ENCODE assay signal across 31 cellular contexts in genomic region chr2:21008790-21009661, GRCh38. TPM values are rescaled to one million over a fixed set of nuclear protein-coding genes. Genes with fewer than 3 reads are reported as not detected.
"Had no signal": no experiment of that assay in that cellular context is flagged by ENCODE, and none has a peak within 500 bp of the region (broad histone marks: within the 10 kb centered on the region; RNA-seq: fewer than 3 reads in every experiment).

No MANE protein-coding gene starts in this region.

- ATAC-seq: naive thymus-derived CD4-positive, alpha-beta T cell; natural killer cell; psoas muscle; right cardiac atrium; sciatic nerve; stimulated activated memory B cell treated with anti-CD40 and anti-IgM and Interleukin-4, amounts not matched to agents 10 μg/mL and 1 μg/mL and 100 μg/mL, for 72 hours; stimulated activated naive CD8-positive, alpha-beta T cell treated with anti-CD3 and anti-CD28 coated beads, Interleukin-15, amount 100 ng/mL, for 72 hours; stimulated activated naive CD8-positive, alpha-beta T cell treated with anti-CD3 and anti-CD28 coated beads, Interleukin-15, Interleukin-2, amounts not matched to agents 100 U/mL and 50 U/mL, for 24 hours; upper lobe of right lung had no signal

- H2AFZ ChIP-seq: neural progenitor cell, parathyroid adenoma had no signal

- H3K9ac ChIP-seq: neural progenitor cell, parathyroid adenoma had no signal

- H3K4me3 Mint-ChIP-seq: naive thymus-derived CD4-positive, alpha-beta T cell; natural killer cell; nephron; neural progenitor cell; stimulated activated memory B cell treated with anti-CD40 and anti-IgM and Interleukin-4, amounts not matched to agents 10 μg/mL and 1 μg/mL and 100 μg/mL, for 72 hours; stimulated activated naive CD8-positive, alpha-beta T cell treated with anti-CD3 and anti-CD28 coated beads, Interleukin-15, amount 100 ng/mL, for 72 hours; type B pancreatic cell had no signal

- H3K79me2 ChIP-seq: parathyroid adenoma had no signal

- H3K27me3 Mint-ChIP-seq: progenitor cell of endocrine pancreas had no signal

- H3K27me3 ChIP-seq: ovary, testis, tibial artery, transverse colon, upper lobe of right lung, uterus had no signal

- H3K4me2 ChIP-seq: neural progenitor cell had no signal

- DNase-seq: naive thymus-derived CD4-positive, alpha-beta T cell; natural killer cell; occipital lobe; ovary; posterior cingulate gyrus; psoas muscle; right cardiac atrium; small intestine; stimulated activated CD4-positive, alpha-beta T cell treated with anti-CD3 and anti-CD28 coated beads, Interleukin-15, amount 100 ng/mL, for 24 hours; stimulated activated CD4-positive, alpha-beta T cell treated with anti-CD3 and anti-CD28 coated beads, Interleukin-2, amount 100 ng/mL, for 24 hours; stimulated activated CD4-positive, alpha-beta T cell treated with anti-CD3 and anti-CD28 coated beads, Interleukin-4, amount 100 ng/mL, for 1 hour; stimulated activated CD4-positive, alpha-beta T cell treated with anti-CD3 and anti-CD28 coated beads, Interleukin-4, amount 100 ng/mL, for 4 hours; stimulated activated CD8-positive, alpha-beta memory T cell treated with anti-CD3 and anti-CD28 coated beads, Interleukin-4, amount 100 ng/mL, for 48 hours; stimulated activated naive CD4-positive, alpha-beta T cell; stimulated activated naive CD8-positive, alpha-beta T cell treated with anti-CD3 and anti-CD28 coated beads, Interleukin-15, amount 100 ng/mL, for 72 hours; stimulated activated naive CD8-positive, alpha-beta T cell treated with anti-CD3 and anti-CD28 coated beads, Interleukin-15, Interleukin-2, amounts not matched to agents 100 U/mL and 50 U/mL, for 24 hours; substantia nigra; testis; tibial artery; transverse colon; upper lobe of right lung; uterus had no signal

- H3K36me3 ChIP-seq: neural progenitor cell, ovary, suprapubic skin, transverse colon, upper lobe of right lung, uterus had no signal

- H3K4me1 ChIP-seq: neural progenitor cell, parathyroid adenoma, suprapubic skin, testis, tibial artery, transverse colon, upper lobe of right lung, uterus had no signal

- H3K27ac ChIP-seq: neural progenitor cell, ovary, parathyroid adenoma, psoas muscle, suprapubic skin, testis, tibial artery, transverse colon, upper lobe of right lung, uterus had no signal

- H3K9me3 Mint-ChIP-seq: natural killer cell; nephron; stimulated activated memory B cell treated with anti-CD40 and anti-IgM and Interleukin-4, amounts not matched to agents 10 μg/mL and 1 μg/mL and 100 μg/mL, for 72 hours; stimulated activated naive CD8-positive, alpha-beta T cell treated with anti-CD3 and anti-CD28 coated beads, Interleukin-15, amount 100 ng/mL, for 72 hours; type B pancreatic cell had no signal

- H3K36me3 Mint-ChIP-seq: naive thymus-derived CD4-positive, alpha-beta T cell; natural killer cell; neural progenitor cell; stimulated activated memory B cell treated with anti-CD40 and anti-IgM and Interleukin-4, amounts not matched to agents 10 μg/mL and 1 μg/mL and 100 μg/mL, for 72 hours; type B pancreatic cell had no signal

- H3K4me3 ChIP-seq: neural progenitor cell, ovary, psoas muscle, suprapubic skin, testis, tibial artery, transverse colon, upper lobe of right lung, uterus had no signal

- H3K4me1 Mint-ChIP-seq: naive thymus-derived CD4-positive, alpha-beta T cell; natural killer cell; stimulated activated memory B cell treated with anti-CD40 and anti-IgM and Interleukin-4, amounts not matched to agents 10 μg/mL and 1 μg/mL and 100 μg/mL, for 72 hours; stimulated activated naive CD8-positive, alpha-beta T cell treated with anti-CD3 and anti-CD28 coated beads, Interleukin-15, amount 100 ng/mL, for 72 hours had no signal

- H3K9me3 ChIP-seq: ovary, psoas muscle, suprapubic skin, testis, transverse colon, upper lobe of right lung, uterus had no signal

- FAIRE-seq: small intestine had no signal

- H3K27ac Mint-ChIP-seq: naive thymus-derived CD4-positive, alpha-beta T cell; natural killer cell; nephron; neural progenitor cell; progenitor cell of endocrine pancreas; stimulated activated memory B cell treated with anti-CD40 and anti-IgM and Interleukin-4, amounts not matched to agents 10 μg/mL and 1 μg/mL and 100 μg/mL, for 72 hours; stimulated activated naive CD8-positive, alpha-beta T cell treated with anti-CD3 and anti-CD28 coated beads, Interleukin-15, amount 100 ng/mL, for 72 hours; type B pancreatic cell had no signal

RNA-seq across cellular contexts. Expression of gene APOB, which starts 34.8 kb away (rescaled TPM):
- total RNA-seq: naive thymus-derived CD4-positive, alpha-beta T cell; natural killer cell had no signal
- polyA plus RNA-seq: naive thymus-derived CD4-positive, alpha-beta T cell; neural cell had no signal
